In genomic region chr9:83620841-83621636, GRCh38 we compare ENCODE assay signal across 8 cellular contexts. TPM values are rescaled to one million over a fixed set of nuclear protein-coding genes. Genes with fewer than 3 reads are reported as not detected.
DNase-seq lines count a peak whose midpoint lies in the region; ATAC-seq, FAIRE-seq and TF ChIP-seq lines count a peak whose summit lies in the region.

No MANE protein-coding gene starts in this region.

- no peak for TF ChIP-seq POLR2A in breast epithelium (IDR thresholded peaks at IDR 0.05)

- FAIRE-seq in kidney (lab: Jason Lieb, UNC) = no peak

- no peaks in the 10 kb centered on the region for H3K9me3 ChIP-seq in MM.1S (replicated peaks; ENCODE audit: insufficient read depth, low read length)
- H3K9me3 ChIP-seq in breast epithelium = no peaks in the 10 kb centered on the region
- no peaks in the 10 kb centered on the region for H3K9me3 ChIP-seq in kidney (ENCODE audit: control insufficient read depth in 1 of 2, low read length in 2 of 2)

- H3K4me1 ChIP-seq in MM.1S (ENCODE audit: low read length) (peaks cover 9% of the 10 kb centered on the region), breast epithelium (no peaks in the 10 kb centered on the region), kidney (ENCODE audit: control insufficient read depth in 1 of 2, insufficient read depth in 1 of 2, low read depth in 1 of 2, low read length in 2 of 2) (peaks cover 0 to 9% of the 10 kb centered on the region in 2 donors)

- TF ChIP-seq CTCF in MM.1S (IDR thresholded peaks at IDR 0.05; ENCODE audit: low read length) (peak; percentile 78), breast epithelium (IDR thresholded peaks at IDR 0.05) (peak in 2 of 3 donors; percentile 22 to 41), kidney (IDR thresholded peaks at IDR 0.05; ENCODE audit: borderline replicate concordance, extremely low read depth, insufficient read depth) (peak; percentile 75)

- no peak overlapping the region for H3K9ac ChIP-seq in MM.1S (ENCODE audit: low read length)
- H3K9ac ChIP-seq in kidney (ENCODE audit: low read length in 2 of 2) = peak overlapping the region in 1 of 2 donors; percentile 36

- intact Hi-C loops in breast epithelium (cut with DNase I; ENCODE audit: low total_unique reads) = no loop called here
- intact Hi-C loops in kidney (cut with DNase I) = loop anchor here (10.0 kb wide), 1 partner anchor 294 kb away; no protein-coding TSS in a partner anchor

- no peaks in the 10 kb centered on the region for H3K9me2 ChIP-seq in MM.1S (replicated peaks; ENCODE audit: insufficient read depth, low read length)

- peak; percentile 34 for DNase-seq in activated CD4-positive, CD25-positive, alpha-beta regulatory T cell treated with anti-CD3 and anti-CD28 coated beads, Interleukin-2, amount 50 U/mL, for 72 hours
- DNase-seq in MM.1S = peak; percentile 46
- peak in 3 of 5 donors; percentile 11 to 48 (median 12) for DNase-seq in T-helper 1 cell
- no peak for DNase-seq in breast epithelium (ENCODE audit: low spot score in 2 of 2)
- DNase-seq in kidney = no peak
- DNase-seq in stimulated activated CD8-positive, alpha-beta memory T cell treated with anti-CD3 and anti-CD28 coated beads, Interleukin-2, amount 100 ng/mL, for 1 hour (ENCODE audit: low read depth in 2 of 2) = peak; percentile 4 to 8

- peaks cover 12% of the 10 kb centered on the region for H3F3A ChIP-seq in MM.1S (ENCODE audit: insufficient read depth, low read length)

- no peak overlapping the region for H2AFZ ChIP-seq in MM.1S (ENCODE audit: low read length)

- 0 out of 2 replicates have a peak, but pooled peaks cover 3% of the 10 kb centered on the region for H3K79me2 ChIP-seq in MM.1S (ENCODE audit: low read length)

- H3K36me3 ChIP-seq in MM.1S (replicated peaks; ENCODE audit: insufficient read depth, low read length) = no peaks in the 10 kb centered on the region
- no peaks in the 10 kb centered on the region for H3K36me3 ChIP-seq in breast epithelium
- H3K36me3 ChIP-seq in kidney (ENCODE audit: control insufficient read depth in 1 of 2, insufficient read depth in 2 of 2, low read length in 2 of 2) = no peaks in the 10 kb centered on the region

- H4K20me1 ChIP-seq in MM.1S (ENCODE audit: insufficient read depth, low read length) = no peaks in the 10 kb centered on the region

- H3K4me3 ChIP-seq in MM.1S (ENCODE audit: low read length) (no peak overlapping the region), breast epithelium (no peak overlapping the region), kidney (ENCODE audit: low read length in 2 of 2) (peak overlapping the region; percentile 2 to 46)

- no peaks in the 10 kb centered on the region for H3K27me3 ChIP-seq in MM.1S (replicated peaks; ENCODE audit: insufficient read depth, low read length)
- H3K27me3 ChIP-seq in breast epithelium = no peaks in the 10 kb centered on the region

- no peak overlapping the region for H3K4me2 ChIP-seq in MM.1S (ENCODE audit: low read depth, low read length)

- H3K27ac ChIP-seq in MM.1S (ENCODE audit: low read length) = no peak overlapping the region
- no peak overlapping the region for H3K27ac ChIP-seq in breast epithelium
- no peak overlapping the region for H3K27ac ChIP-seq in kidney (ENCODE audit: low read depth in 2 of 2, low read length in 2 of 2)

- ATAC-seq in activated CD4-positive, CD25-positive, alpha-beta regulatory T cell treated with anti-CD3 and anti-CD28 coated beads, Interleukin-2, amount 50 U/mL, for 24 hours = no peak
- ATAC-seq in GM21723 (IDR thresholded peaks at IDR 0.05; ENCODE audit: unreplicated experiment) = no peak

RNA-seq across cellular contexts. Expression of gene IDNK, which starts 1.9 kb away (rescaled TPM):
- total RNA-seq in breast epithelium (1 to 10 TPM; 4.9 to 9.0 (median 5.1) TPM), kidney (7.4 TPM)
- 39.2 TPM for polyA plus RNA-seq in kidney (ENCODE audit: insufficient read depth, low read depth, low replicate concordance)

Comparison
In these comparisons a context has a peak if more than half of its experiments do, and no peak if none do; other contexts are left out.
1. DNase-seq: peak in activated CD4-positive, CD25-positive, alpha-beta regulatory T cell treated with anti-CD3 and anti-CD28 coated beads, Interleukin-2, amount 50 U/mL, for 72 hours (single experiment), MM.1S (single experiment), T-helper 1 cell (3 of 5) and stimulated activated CD8-positive, alpha-beta memory T cell treated with anti-CD3 and anti-CD28 coated beads, Interleukin-2, amount 100 ng/mL, for 1 hour (2 of 2); none in breast epithelium (0 of 2) and kidney (single experiment).
2. H3K4me3 ChIP-seq: peak in kidney (2 of 2); none in MM.1S (single experiment) and breast epithelium (0 of 3).
3. Peak in every context shown above with its lines, with median percentiles within 50 percentile points of each other: CTCF ChIP-seq.